In genomic region chr5:88786789-88787188, GRCh38 we compare ENCODE assay signal across 18 cellular contexts.
DNase-seq lines count a peak whose midpoint lies in the region; ATAC-seq and TF ChIP-seq lines count a peak whose summit lies in the region.
"Had no signal": no experiment of that assay in that cellular context is flagged by ENCODE, and none has a peak within 500 bp of the region (broad histone marks: within the 10 kb centered on the region; RNA-seq: fewer than 3 reads in every experiment).

No MANE protein-coding gene starts in this region.

- no peak for TF ChIP-seq EP300 in ovary (IDR thresholded peaks at IDR 0.05)

- CTCF ChIA-PET in activated CD4-positive, alpha-beta T cell treated with anti-CD3 and anti-CD28 coated beads for 36 hours (lab: Charles Lee) = interaction anchor here (2.6 kb wide), 1 partner anchor 22 kb away, joined by 6 read pairs; no protein-coding TSS in a partner anchor

- no peak for DNase-seq in HFFc6
- no peak for DNase-seq in ascending aorta (ENCODE audit: low spot score in 2 of 2)
- DNase-seq in mesenchymal stem cell = no peak
- DNase-seq in ovary = no peak
- DNase-seq in activated CD4-positive, alpha-beta T cell treated with anti-CD3 and anti-CD28 coated beads for 36 hours = no peak
- DNase-seq in NK-92 (lab: John Stamatoyannopoulos, UW; ENCODE audit: unreplicated experiment) = no peak
- DNase-seq: activated T-cell treated with anti-CD3 and anti-CD28 coated beads for 4 hours; cerebellar nuclear complex; DND-41; NCI-H146; NCI-H510A; Peyer's patch; stimulated activated CD4-positive, alpha-beta T cell treated with anti-CD3 and anti-CD28 coated beads, Interleukin-12 subunit alpha, Interleukin-12 subunit beta, amount 100 ng/mL, for 4 hours; T-cell had no signal

- peak overlapping the region; percentile 88; the same call in 1 of the 2 replicates for H3K4me3 Mint-ChIP-seq in HFFc6
- no peak overlapping the region for H3K4me3 Mint-ChIP-seq in activated CD4-positive, alpha-beta T cell treated with anti-CD3 and anti-CD28 coated beads for 36 hours
- H3K4me3 Mint-ChIP-seq: T-cell had no signal

- H2AFZ ChIP-seq in mesenchymal stem cell (ENCODE audit: low read depth, low read length) = no peak overlapping the region

- H3K4me3 ChIP-seq in ascending aorta = no peak overlapping the region
- H3K4me3 ChIP-seq in mesenchymal stem cell (ENCODE audit: insufficient read depth in 1 of 2, low read depth in 1 of 2, low read length in 2 of 2) = no peak overlapping the region
- H3K4me3 ChIP-seq in subcutaneous abdominal adipose tissue (ENCODE audit: low read depth in 1 of 5, low read length in 5 of 5) = no peak overlapping the region
- H3K4me3 ChIP-seq in ovary = no peak overlapping the region
- H3K4me3 ChIP-seq: Peyer's patch had no signal

- TF ChIP-seq CTCF in HFFc6 (IDR thresholded peaks at IDR 0.05) (no peak), ascending aorta (IDR thresholded peaks at IDR 0.05) (no peak), ovary (IDR thresholded peaks at IDR 0.05) (no peak)

- WGBS in mesenchymal stem cell = no CpG with 5 or more reads among the region's 2 CpGs
- WGBS in ovary, 3 donors = 85 to 91% (median 87%) methylated on average over 2 of the region's 2 CpGs

- peaks cover 44% of the 10 kb centered on the region for H3K4me1 Mint-ChIP-seq in HFFc6 (ENCODE audit: low read depth)
- peaks cover 17% of the 10 kb centered on the region for H3K4me1 Mint-ChIP-seq in activated CD4-positive, alpha-beta T cell treated with anti-CD3 and anti-CD28 coated beads for 36 hours

- H3K9ac ChIP-seq in mesenchymal stem cell (ENCODE audit: low read length) (peak overlapping the region; percentile 92), subcutaneous abdominal adipose tissue (ENCODE audit: low read length in 5 of 5) (peak overlapping the region in 1 of 5 donors; percentile 47)

- H3K36me3 ChIP-seq in ascending aorta (no peaks in the 10 kb centered on the region), mesenchymal stem cell (ENCODE audit: control insufficient read depth in 1 of 2, insufficient read depth in 2 of 2, low read depth in 1 of 2, low read length in 2 of 2) (no peaks in the 10 kb centered on the region), subcutaneous abdominal adipose tissue (ENCODE audit: control insufficient read depth in 5 of 5, insufficient read depth in 5 of 5, low read length in 5 of 5) (peaks cover 0 to 2% (median 0%) of the 10 kb centered on the region in 5 donors), ovary (no peaks in the 10 kb centered on the region)
- H3K36me3 ChIP-seq: Peyer's patch had no signal

- peak overlapping the region; percentile 100 for H3K27ac Mint-ChIP-seq in HFFc6
- H3K27ac Mint-ChIP-seq in activated CD4-positive, alpha-beta T cell treated with anti-CD3 and anti-CD28 coated beads for 36 hours = no peak overlapping the region
- H3K27ac Mint-ChIP-seq: activated naive CD4-positive, alpha-beta T cell treated with anti-CD3 and anti-CD28 coated beads, Interleukin-2, amount 50 U/mL, for 72 hours; T-cell had no signal

- H3K4me2 ChIP-seq in mesenchymal stem cell (ENCODE audit: low read length, poor library complexity, severe bottlenecking) = no peak overlapping the region

- TF ChIP-seq POLR2A in ovary (IDR thresholded peaks at IDR 0.05) = no peak

- no peak overlapping the region for H2BK5ac ChIP-seq in mesenchymal stem cell (ENCODE audit: low read depth, low read length, poor library complexity, severe bottlenecking)

- no peak overlapping the region for H4K8ac ChIP-seq in mesenchymal stem cell (ENCODE audit: low read length)

- H3K36me3 Mint-ChIP-seq in HFFc6 (ENCODE audit: low read depth) = no peaks in the 10 kb centered on the region
- H3K36me3 Mint-ChIP-seq in activated CD4-positive, alpha-beta T cell treated with anti-CD3 and anti-CD28 coated beads for 36 hours (ENCODE audit: low read depth) = no peaks in the 10 kb centered on the region
- H3K36me3 Mint-ChIP-seq: activated naive CD4-positive, alpha-beta T cell treated with anti-CD3 and anti-CD28 coated beads, Interleukin-2, amount 50 U/mL, for 72 hours; T-cell had no signal

- no peak overlapping the region for H2AK5ac ChIP-seq in mesenchymal stem cell (ENCODE audit: low read length, severe bottlenecking)

- H3K4ac ChIP-seq in mesenchymal stem cell (ENCODE audit: low read depth in 1 of 2, low read length in 2 of 2) = no peak overlapping the region

- H3K27me3 ChIP-seq in ascending aorta (no peaks in the 10 kb centered on the region), mesenchymal stem cell (ENCODE audit: control insufficient read depth in 1 of 2, insufficient read depth in 1 of 2, low read length in 2 of 2) (no peaks in the 10 kb centered on the region), subcutaneous abdominal adipose tissue (ENCODE audit: control insufficient read depth in 5 of 5, insufficient read depth in 4 of 5, low read length in 5 of 5) (no peaks in the 10 kb centered on the region), ovary (no peaks in the 10 kb centered on the region)
- H3K27me3 ChIP-seq: Peyer's patch had no signal

- no peak overlapping the region for H2BK12ac ChIP-seq in mesenchymal stem cell (ENCODE audit: low read length in 2 of 2)

- intact Hi-C loops in ascending aorta (cut with DNase I) = loop anchor here (2.0 kb wide), 1 partner anchor 40 kb away; no protein-coding TSS in a partner anchor
- intact Hi-C loops in ovary (cut with DNase I) = no loop called here
- intact Hi-C loops in activated CD4-positive, alpha-beta T cell treated with anti-CD3 and anti-CD28 coated beads for 36 hours (cut with DNase I, micrococcal nuclease) = no loop called here

- H3K4me1 ChIP-seq in ascending aorta = peaks cover 10 to 27% of the 10 kb centered on the region in 2 donors
- no peaks in the 10 kb centered on the region for H3K4me1 ChIP-seq in mesenchymal stem cell (ENCODE audit: control insufficient read depth, insufficient read depth, low read depth, low read length)
- peaks cover 8 to 26% (median 17%) of the 10 kb centered on the region in 5 donors for H3K4me1 ChIP-seq in subcutaneous abdominal adipose tissue (ENCODE audit: control insufficient read depth in 5 of 5, insufficient read depth in 5 of 5, low read length in 5 of 5)
- H3K4me1 ChIP-seq in ovary (ENCODE audit: insufficient read depth) = peaks cover 2% of the 10 kb centered on the region

- H2BK15ac ChIP-seq in mesenchymal stem cell (ENCODE audit: low read depth, poor library complexity, severe bottlenecking) = no peak overlapping the region

- POLR2A ChIA-PET in activated CD4-positive, alpha-beta T cell treated with anti-CD3 and anti-CD28 coated beads for 36 hours (lab: Charles Lee) = no interaction called here

- H3K27ac ChIP-seq in ascending aorta (peak overlapping the region; percentile 84 to 90), mesenchymal stem cell (ENCODE audit: low read length, poor library complexity, severe bottlenecking) (no peak overlapping the region), subcutaneous abdominal adipose tissue (ENCODE audit: low read depth, low read length) (peak overlapping the region; percentile 96), ovary (peak overlapping the region in 1 of 2 donors; percentile 49)
- H3K27ac ChIP-seq: C4-2B had no signal

- H3K9me3 ChIP-seq in ascending aorta = no peaks in the 10 kb centered on the region
- no peaks in the 10 kb centered on the region for H3K9me3 ChIP-seq in mesenchymal stem cell (ENCODE audit: control insufficient read depth, low read length)
- no peaks in the 10 kb centered on the region for H3K9me3 ChIP-seq in subcutaneous abdominal adipose tissue (ENCODE audit: control insufficient read depth in 5 of 5, low read length in 5 of 5)
- H3K9me3 ChIP-seq in ovary = no peaks in the 10 kb centered on the region
- H3K9me3 ChIP-seq: Peyer's patch had no signal

- no peak overlapping the region for H3K23ac ChIP-seq in mesenchymal stem cell (ENCODE audit: low read length in 2 of 2)

- no peak overlapping the region for H3K14ac ChIP-seq in mesenchymal stem cell (ENCODE audit: low read length in 2 of 2)

- H3K27me3 Mint-ChIP-seq in HFFc6 (ENCODE audit: insufficient read depth) = no peaks in the 10 kb centered on the region; the same call in 1 of the 2 replicates
- peaks cover 12% of the 10 kb centered on the region for H3K27me3 Mint-ChIP-seq in activated CD4-positive, alpha-beta T cell treated with anti-CD3 and anti-CD28 coated beads for 36 hours

- ATAC-seq in activated CD4-positive, alpha-beta T cell treated with anti-CD3 and anti-CD28 coated beads for 36 hours = no peak
- no peak for ATAC-seq in HG03457 (IDR thresholded peaks at IDR 0.05; ENCODE audit: unreplicated experiment)
- ATAC-seq: activated naive CD4-positive, alpha-beta T cell treated with anti-CD3 and anti-CD28 coated beads, Interleukin-2, amount 50 U/mL, for 72 hours; T-cell had no signal

- no peaks in the 10 kb centered on the region for H3K9me3 Mint-ChIP-seq in HFFc6
- no peaks in the 10 kb centered on the region for H3K9me3 Mint-ChIP-seq in activated CD4-positive, alpha-beta T cell treated with anti-CD3 and anti-CD28 coated beads for 36 hours (ENCODE audit: low read depth)
- H3K9me3 Mint-ChIP-seq: activated naive CD4-positive, alpha-beta T cell treated with anti-CD3 and anti-CD28 coated beads, Interleukin-2, amount 50 U/mL, for 72 hours; T-cell had no signal

- H3K79me1 ChIP-seq in mesenchymal stem cell (replicated peaks; ENCODE audit: low read length, poor library complexity, severe bottlenecking) = no peaks in the 10 kb centered on the region

- H2BK120ac ChIP-seq in mesenchymal stem cell (ENCODE audit: low read depth, low read length) = no peak overlapping the region

- no peak overlapping the region for H3K18ac ChIP-seq in mesenchymal stem cell (ENCODE audit: low read depth in 1 of 2, low read length in 2 of 2)

- no peak overlapping the region for H4K91ac ChIP-seq in mesenchymal stem cell (ENCODE audit: low read length)
